ENCODE assay signal across 9 cellular contexts in the genomic region with DNA sequence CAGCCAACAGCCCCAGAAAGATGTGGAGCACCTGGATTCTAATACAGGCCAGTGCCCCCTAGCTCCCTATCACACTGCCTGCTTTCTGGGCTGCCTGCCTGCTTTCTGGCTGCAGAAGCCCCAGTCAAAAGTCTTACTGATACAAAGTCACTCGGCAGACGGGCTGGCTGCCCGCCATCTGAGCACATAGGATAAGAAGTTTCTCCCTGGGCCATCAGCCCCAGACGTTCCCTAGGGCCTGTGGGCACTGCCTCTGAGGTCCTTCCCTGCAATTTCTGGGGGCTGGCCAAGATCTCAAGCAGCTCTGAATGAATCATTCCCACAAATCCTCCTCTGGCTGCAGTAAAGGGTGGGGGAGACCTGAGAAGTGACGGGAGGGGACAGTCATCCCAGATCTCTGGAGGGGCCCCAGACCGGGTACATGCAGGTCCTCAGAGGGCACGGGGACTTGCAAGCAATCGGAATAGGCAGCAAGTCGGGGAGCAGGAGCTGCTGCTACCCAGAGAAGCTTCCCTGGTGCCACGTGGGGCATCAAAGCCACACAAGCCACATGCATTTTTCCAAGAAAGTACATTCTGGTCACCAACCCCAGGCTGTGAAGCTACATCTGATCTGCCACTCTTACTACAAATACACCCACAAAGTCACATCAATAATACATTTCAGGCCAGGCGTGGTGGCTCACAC. TPM values are rescaled to one million over a fixed set of nuclear protein-coding genes. Genes with fewer than 3 reads are reported as not detected.
DNase-seq lines count a peak whose midpoint lies in the region; ATAC-seq and TF ChIP-seq lines count a peak whose summit lies in the region.
"Had no signal": no experiment of that assay in that cellular context is flagged by ENCODE, and none has a peak within 500 bp of the region (broad histone marks: within the 10 kb centered on the region; RNA-seq: fewer than 3 reads in every experiment).

No MANE protein-coding gene starts in this region.

- H4K8ac ChIP-seq in IMR-90 (ENCODE audit: low read depth in 2 of 2, low read length in 2 of 2), result no peak overlapping the region; a peak in 1 of 4 replicates

- H3K56ac ChIP-seq in IMR-90 (ENCODE audit: extremely low read depth, insufficient read depth, low read length), result no peak overlapping the region

- H3K9ac ChIP-seq in IMR-90 (ENCODE audit: low read depth, low read length), result no peak overlapping the region

- peak overlapping the region in 3 of 5 experiments; percentile 17 to 74 (median 69) for H3K27ac Mint-ChIP-seq in brain

- H3K23ac ChIP-seq in IMR-90 (ENCODE audit: low read depth, low read length), result no peak overlapping the region

- H4K5ac ChIP-seq in IMR-90 (ENCODE audit: low read depth, low read length), result no peak overlapping the region

- H3K14ac ChIP-seq in IMR-90 (replicated peaks; ENCODE audit: low read depth, low read length), result peak overlapping the region; percentile 13; the same call in 1 of the 2 replicates

- peak overlapping the region; percentile 8 for H2BK120ac ChIP-seq in IMR-90 (ENCODE audit: low read depth, low read length)

- CTCF ChIA-PET in IMR-90 (lab: Yijun Ruan, JAX), result interaction anchor here (1.0 kb wide), 1 partner anchor 15 kb away, joined by 4 read pairs; no protein-coding TSS in a partner anchor

- H2AFZ ChIP-seq in IMR-90 (replicated peaks; ENCODE audit: low read length, poor library complexity), result peak overlapping the region; percentile 37

- H3K79me1 ChIP-seq in IMR-90 (ENCODE audit: low read depth in 1 of 2, low read length in 2 of 2), result peaks cover 42 to 77% of the 10 kb centered on the region in 2 experiments

- in situ Hi-C loops in IMR-90 (cut with MboI; ENCODE audit: low sequenced_read_pairs), result no loop called here

- TF ChIP-seq CTCF in AG09319 (IDR thresholded peaks at IDR 0.05; ENCODE audit: low read depth, low read length) (peak; percentile 16), IMR-90 (conservative IDR thresholded peaks at IDR 0.05; ENCODE audit: low read depth, low read length) (no peak), brain (conservative IDR thresholded peaks at IDR 0.05) (no peak)

- H3K27me3 ChIP-seq in IMR-90 (ENCODE audit: control insufficient read depth, insufficient read depth, low read length), result no peaks in the 10 kb centered on the region

- H4K20me1 ChIP-seq in IMR-90 (ENCODE audit: insufficient read depth, low read length), result peaks cover 35% of the 10 kb centered on the region; the same call in 1 of the 2 replicates

- intact Hi-C loops in IMR-90 (cut with micrococcal nuclease), result loop anchor here (5.0 kb wide), 1 partner anchor 73 kb away; a partner anchor contains a TSS

- H3K36me3 ChIP-seq in IMR-90 (ENCODE audit: control insufficient read depth, insufficient read depth, low read length), result no peaks in the 10 kb centered on the region; the same call in 1 of the 2 replicates

- peak overlapping the region; percentile 11; the same call in 1 of the 2 replicates for H3K4me2 ChIP-seq in IMR-90 (ENCODE audit: low read depth, low read length)

- H3K4ac ChIP-seq in IMR-90 (ENCODE audit: low read depth, low read length), result 0 out of 2 replicates have a peak overlapping the region, but pooled peaks have one; percentile 1

- peaks cover 13% of the 10 kb centered on the region for H3K4me1 ChIP-seq in IMR-90 (ENCODE audit: control insufficient read depth, insufficient read depth, low read length)

- peak; percentile 24 for ATAC-seq in IMR-90 (ENCODE audit: low read depth)
- no peak for ATAC-seq in GM21526 (IDR thresholded peaks at IDR 0.05; ENCODE audit: low FRiP score, unreplicated experiment)
- no peak for ATAC-seq in GM18873 (IDR thresholded peaks at IDR 0.05; ENCODE audit: low FRiP score, unreplicated experiment)

- peaks cover 10% of the 10 kb centered on the region for H3K27me3 Mint-ChIP-seq in brain

- H2BK15ac ChIP-seq in IMR-90 (ENCODE audit: low read depth, low read length), result no peak overlapping the region

- DNase-seq in AG09319 (ENCODE audit: extremely low read depth, low read depth), result peak; percentile 44
- DNase-seq in IMR-90, result peak; percentile 79
- peak; percentile 25 for DNase-seq in mucosa of gallbladder (ENCODE audit: low spot score)
- DNase-seq in iPS-NIHi7 (ENCODE audit: extremely low spot score), result no peak
- DNase-seq in cerebellum (ENCODE audit: low spot score), result no peak

- H2BK20ac ChIP-seq in IMR-90 (ENCODE audit: low read depth, low read length), result no peak overlapping the region

- TF ChIP-seq RAD21 in IMR-90 (IDR thresholded peaks at IDR 0.05; ENCODE audit: low read length), result no peak

- H3K9me3 Mint-ChIP-seq in brain, result peaks cover 0 to 3% (median 2%) of the 10 kb centered on the region in 5 experiments

- peak overlapping the region; percentile 75 for H2AK5ac ChIP-seq in IMR-90 (ENCODE audit: low read depth, low read length)

- no peak for TF ChIP-seq POLR2A in IMR-90 (IDR thresholded peaks at IDR 0.05; ENCODE audit: low read depth, low read length)

- H3K4me3 ChIP-seq in IMR-90 (ENCODE audit: insufficient read depth, low read depth, low read length), result no peak overlapping the region

- no peak overlapping the region for H3K18ac ChIP-seq in IMR-90 (ENCODE audit: low read depth, low read length)

- dilution Hi-C loops in IMR-90 (cut with HindIII; ENCODE audit: low sequenced_read_pairs, unreplicated experiment), result no loop called here

- H2AK9ac ChIP-seq in IMR-90 (replicated peaks; ENCODE audit: low read depth, low read length, poor library complexity), result peak overlapping the region; percentile 71

- peak overlapping the region in 2 of 5 experiments; percentile 37 to 74 for H3K4me3 Mint-ChIP-seq in brain

- WGBS in IMR-90 (ENCODE audit: extremely low coverage in 2 of 2, insufficient read length in 1 of 2), 2 experiments, result 0% methylated on average over 3 of the region's 11 CpGs; no CpG with 5 or more reads in 1 of the 2 experiments

- no peak overlapping the region for H3K27ac ChIP-seq in IMR-90 (ENCODE audit: insufficient read depth, low read length)
- H3K27ac ChIP-seq: epithelial cell of prostate had no signal

- peak overlapping the region; percentile 24 for H2BK5ac ChIP-seq in IMR-90 (ENCODE audit: low read depth, low read length, poor library complexity, severe bottlenecking)

- peaks cover 25% of the 10 kb centered on the region for H3K4me1 Mint-ChIP-seq in brain

- H3K36me3 Mint-ChIP-seq in brain, result peaks cover 8% of the 10 kb centered on the region

- H3K9me3 ChIP-seq in IMR-90 (ENCODE audit: control insufficient read depth, insufficient read depth, low read length), result no peaks in the 10 kb centered on the region

- BruUV-seq in IMR-90 (replicated peaks; lab: Mats Ljungman, UMichigan), result no TSS peak

- H4K91ac ChIP-seq in IMR-90 (ENCODE audit: insufficient read depth, low read depth, low read length), result no peak overlapping the region

- peaks cover 24% of the 10 kb centered on the region for H3K9me1 ChIP-seq in IMR-90 (ENCODE audit: insufficient read depth, low read length)

- POLR2A ChIA-PET in IMR-90 (lab: Charles Lee; ENCODE audit: unreplicated experiment), result interaction anchor here (0.6 kb wide), 1 partner anchor 27 kb away, joined by 3 read pairs; no protein-coding TSS in a partner anchor

TF ChIP-seq in IMR-90, 13 proteins besides CTCF, POLR2A, EP300 and RAD21:
- TF ChIP-seq SMC3 (IDR thresholded peaks at IDR 0.05; ENCODE audit: low read depth, low read length), result peak; percentile 12; the same call in 1 of the 2 replicates
- 0 out of 2 replicates have a peak, but pooled peaks have one; percentile 13 for TF ChIP-seq MAZ (IDR thresholded peaks at IDR 0.05; ENCODE audit: borderline replicate concordance, low read depth, low read length)
- peak; percentile 44 for TF ChIP-seq FOS (IDR thresholded peaks at IDR 0.05; ENCODE audit: low read depth, low read length)
- TF ChIP-seq RCOR1 (IDR thresholded peaks at IDR 0.05; ENCODE audit: insufficient replicate concordance, low read length), result no peak
- no peak for TF ChIP-seq MXI1 (IDR thresholded peaks at IDR 0.05; ENCODE audit: borderline replicate concordance, low read depth, low read length)

RNA-seq across cellular contexts. Expression of a gene that starts 4.7 kb away (rescaled TPM):
- total RNA-seq in IMR-90 (2012; rRNA removed) (41.7 and 42.5 TPM in 2 replicates), mucosa of gallbladder (56.0 TPM), cerebellum (8.3 TPM)
- polyA plus RNA-seq in IMR-90 (2012; rRNA removed) (63.6 and 81.1 TPM in 2 replicates), brain (ENCODE audit: insufficient read depth, low read depth, low replicate concordance) (16.1 TPM)
- 84.8 and 101 TPM in 2 replicates for polyA plus RNA-seq in IMR-90 (2012; cell fraction: cytosol; rRNA removed)
- polyA plus RNA-seq in IMR-90 (2012; cell fraction: nucleus; rRNA removed; ENCODE audit: low replicate concordance), result 50.0 and 85.2 TPM in 2 replicates

RNA-seq across cellular contexts. Expression of a gene that starts 32.6 kb away (rescaled TPM):
- not detected in 2 replicates for total RNA-seq in IMR-90 (2012; rRNA removed)
- polyA plus RNA-seq in IMR-90 (2012; rRNA removed), result not detected in 2 replicates
- not detected in 2 replicates for polyA plus RNA-seq in IMR-90 (2012; cell fraction: cytosol; rRNA removed)
- not detected in 2 replicates for polyA plus RNA-seq in IMR-90 (2012; cell fraction: nucleus; rRNA removed; ENCODE audit: low replicate concordance)
- 7.1 TPM for polyA plus RNA-seq in brain (ENCODE audit: insufficient read depth, low read depth, low replicate concordance)
- 0.37 TPM for total RNA-seq in mucosa of gallbladder
- 0.27 TPM for total RNA-seq in cerebellum

RNA-seq across cellular contexts. Expression of a gene that starts 36.5 kb away (rescaled TPM):
- total RNA-seq in IMR-90 (2012; rRNA removed) (not detected in 2 replicates), mucosa of gallbladder (not detected), cerebellum (not detected)
- polyA plus RNA-seq in IMR-90 (2012; rRNA removed) (not detected in 2 replicates), brain (ENCODE audit: insufficient read depth, low read depth, low replicate concordance) (not detected)
- polyA plus RNA-seq in IMR-90 (2012; cell fraction: cytosol; rRNA removed), result not detected in 2 replicates
- not detected in 2 replicates for polyA plus RNA-seq in IMR-90 (2012; cell fraction: nucleus; rRNA removed; ENCODE audit: low replicate concordance)

Comparison
In these comparisons a context has a peak if more than half of its experiments do, and no peak if none do; other contexts are left out.
1. DNase-seq: peak in AG09319 (single experiment), IMR-90 (single experiment) and mucosa of gallbladder (single experiment); none in iPS-NIHi7 (single experiment) and cerebellum (single experiment).